In the genomic region with DNA sequence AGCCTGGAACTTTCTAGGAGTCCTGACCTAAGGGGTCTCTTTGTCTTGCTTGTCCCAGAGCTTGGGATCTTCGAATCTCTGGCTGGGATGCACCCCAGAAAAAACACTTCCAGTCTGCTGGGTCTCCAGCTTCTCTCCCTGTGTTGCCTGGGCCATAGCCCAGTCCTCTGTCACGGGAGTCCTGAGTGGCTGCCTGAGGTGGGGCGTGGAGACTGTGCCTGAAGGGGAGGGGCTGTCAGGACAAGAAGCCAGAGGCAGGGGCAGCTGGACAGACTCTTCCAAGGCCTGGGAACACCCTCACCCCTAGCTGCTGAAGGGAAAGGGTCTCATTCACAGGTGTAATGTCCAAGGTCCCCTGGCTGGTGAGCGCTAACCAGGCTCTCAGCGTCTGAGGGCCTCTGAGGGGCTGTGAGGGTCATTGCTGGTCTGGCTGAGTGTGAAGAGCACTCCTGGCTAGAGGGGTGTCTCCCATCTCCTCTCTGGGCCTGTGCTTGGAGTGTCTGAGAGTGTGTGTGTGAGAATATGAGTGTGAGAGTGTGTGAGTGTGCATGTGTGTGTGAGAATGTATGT, we compare ENCODE assay signal across 29 cellular contexts. TPM values are rescaled to one million over a fixed set of nuclear protein-coding genes. Genes with fewer than 3 reads are reported as not detected.
"Had no signal": no experiment of that assay in that cellular context is flagged by ENCODE, and none has a peak within 500 bp of the region (broad histone marks: within the 10 kb centered on the region; RNA-seq: fewer than 3 reads in every experiment).

No MANE protein-coding gene starts in this region.

- ATAC-seq: activated CD8-positive, alpha-beta memory T cell treated with anti-CD3 and anti-CD28 coated beads, Interleukin-2, amount 10 ng/mL, durations not matched to agents 7 days and 5 days; activated T-cell treated with anti-CD3 and anti-CD28 coated beads, Interleukin-2, amount 50 U/mL, for 4 hours; SK-N-SH treated with all-trans-retinoic acid at 6 μM for 48 hours; WTC11 had no signal

- DNase-seq: activated CD4-positive, alpha-beta T cell treated with anti-CD3 and anti-CD28 coated beads for 48 hours; activated CD4-positive, alpha-beta T cell treated with anti-CD3 and anti-CD28 coated beads, Interleukin-2, amount 50 U/mL, for 48 hours; activated CD4-positive, CD25-positive, alpha-beta regulatory T cell treated with anti-CD3 and anti-CD28 coated beads, Interleukin-2, amount 50 U/mL, for 72 hours; activated CD8-positive, alpha-beta memory T cell treated with anti-CD3 and anti-CD28 coated beads, Interleukin-2, amount 10 ng/mL, durations not matched to agents 7 days and 5 days; activated effector memory CD4-positive, alpha-beta T cell treated with anti-CD3 and anti-CD28 coated beads, Interleukin-2, amount 50 U/mL, for 16 hours; activated naive CD4-positive, alpha-beta T cell treated with Interleukin-2 at 50 U/mL for 16 hours; activated T-cell treated with anti-CD3 and anti-CD28 coated beads, Interleukin-2, amount 50 U/mL, for 4 hours; amygdala; NCI-H1092; NCI-H1417; NCI-H2029; NCI-H2107; NCI-H2171 treated with DMSO at 0.1 percent for 48 hours; NCI-H526; NCI-H82; RPMI8226; SHP77; T-helper 9 cell had no signal

- FAIRE-seq: astrocyte had no signal

- H3K4me2 ChIP-seq: KMS-11 had no signal

- H3K27me3 ChIP-seq: SJSA1 had no signal

- H3K4me1 ChIP-seq: SJSA1 had no signal

- H3K27ac Mint-ChIP-seq: activated CD8-positive, alpha-beta memory T cell treated with anti-CD3 and anti-CD28 coated beads, Interleukin-2, amount 10 ng/mL, durations not matched to agents 7 days and 5 days; activated naive CD8-positive, alpha-beta T cell; brain; T-helper 1 cell treated with Interleukin-12 subunit alpha and Interleukin-12 subunit beta and Interleukin-4 antibody, amounts not matched to agents 30 μg/mL and 1 μg/mL, for 36 hours; WTC11 had no signal

- H3K9me3 ChIP-seq: SJSA1 had no signal

- H3K36me3 ChIP-seq: SJSA1 had no signal

- H3K27ac ChIP-seq: KMS-11, SJSA1 had no signal

- H3K9ac ChIP-seq: KMS-11 had no signal

- H3K36me3 Mint-ChIP-seq: activated CD8-positive, alpha-beta memory T cell treated with anti-CD3 and anti-CD28 coated beads, Interleukin-2, amount 10 ng/mL, durations not matched to agents 7 days and 5 days; activated naive CD8-positive, alpha-beta T cell; brain; WTC11 had no signal

- H3K4me3 ChIP-seq: SJSA1 had no signal

- H3K9me3 Mint-ChIP-seq: activated T-cell treated with anti-CD3 and anti-CD28 coated beads, Interleukin-2, amount 50 U/mL, for 4 hours; T-helper 1 cell treated with Interleukin-12 subunit alpha and Interleukin-12 subunit beta and Interleukin-4 antibody, amounts not matched to agents 30 μg/mL and 1 μg/mL, for 36 hours had no signal

- H3K4me3 Mint-ChIP-seq: activated CD8-positive, alpha-beta memory T cell treated with anti-CD3 and anti-CD28 coated beads, Interleukin-2, amount 10 ng/mL, durations not matched to agents 7 days and 5 days; activated naive CD8-positive, alpha-beta T cell; activated T-cell treated with anti-CD3 and anti-CD28 coated beads, Interleukin-2, amount 50 U/mL, for 4 hours; brain; T-helper 1 cell treated with Interleukin-12 subunit alpha and Interleukin-12 subunit beta and Interleukin-4 antibody, amounts not matched to agents 30 μg/mL and 1 μg/mL, for 36 hours; WTC11 had no signal

- H3K4me1 Mint-ChIP-seq: activated CD8-positive, alpha-beta memory T cell treated with anti-CD3 and anti-CD28 coated beads, Interleukin-2, amount 10 ng/mL, durations not matched to agents 7 days and 5 days had no signal

RNA-seq across cellular contexts. Expression of a gene that starts 20.4 kb away (rescaled TPM):
- total RNA-seq: OCI-LY7 had no signal

RNA-seq across cellular contexts. Expression of a gene that starts 35.8 kb away (rescaled TPM):
- total RNA-seq: activated CD8-positive, alpha-beta memory T cell treated with anti-CD3 and anti-CD28 coated beads, Interleukin-2, amount 10 ng/mL, durations not matched to agents 7 days and 5 days; MCF 10A; NCI-H460; OCI-LY7 had no signal

RNA-seq across cellular contexts. Expression of a gene that starts 56.8 kb away (rescaled TPM):
- total RNA-seq: activated CD8-positive, alpha-beta memory T cell treated with anti-CD3 and anti-CD28 coated beads, Interleukin-2, amount 10 ng/mL, durations not matched to agents 7 days and 5 days; astrocyte; MCF 10A; OCI-LY7 had no signal
